ENCODE assay signal across 1 cellular context in the genomic region with DNA sequence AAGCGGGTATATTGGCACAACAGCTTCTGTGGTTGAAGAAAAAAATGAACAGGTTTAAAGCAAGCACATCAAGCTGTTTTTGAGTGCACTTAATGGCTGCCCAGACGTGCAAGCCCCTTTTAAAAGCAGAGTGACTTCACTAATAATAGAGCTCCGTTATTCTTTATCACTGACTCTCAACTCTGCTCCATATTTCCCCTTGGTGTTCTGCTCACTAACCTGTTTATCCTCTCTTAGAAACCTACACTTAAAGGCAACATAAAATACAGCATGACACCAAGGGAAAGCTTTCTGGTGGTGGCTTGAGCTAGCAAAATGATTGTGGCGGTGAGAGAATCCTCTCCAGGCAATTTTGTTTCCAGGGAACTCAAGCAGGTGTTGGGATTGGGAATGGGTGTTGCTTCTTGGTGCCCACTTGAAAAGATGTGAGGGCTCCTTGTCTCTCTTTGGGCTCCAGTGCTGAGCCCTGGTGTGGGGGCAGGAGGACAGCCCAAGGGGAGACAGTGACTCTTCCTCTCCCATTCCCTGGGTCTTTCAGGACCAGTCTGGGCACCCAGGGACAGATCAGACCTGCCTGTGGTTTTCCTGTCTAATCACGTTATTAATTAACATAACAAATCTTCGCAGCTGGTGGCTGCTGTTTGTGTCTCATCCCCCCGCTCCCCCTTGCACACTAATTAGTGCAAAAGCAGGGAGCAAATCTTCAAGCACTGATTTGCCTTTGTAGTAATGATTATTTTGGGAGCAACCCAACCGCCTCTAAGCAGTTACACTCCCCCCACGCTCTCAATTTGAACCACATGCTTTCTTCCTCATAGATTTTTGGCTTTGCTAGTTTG.
TF ChIP-seq lines count a peak whose summit lies in the region.

No MANE protein-coding gene starts in this region.

TF ChIP-seq in SK-N-SH, 30 proteins besides CTCF, POLR2A, EP300 and RAD21 (continued from another document):
- TF ChIP-seq REST (IDR thresholded peaks at IDR 0.05; ENCODE audit: low read depth, low read length) (no peak), RFX5 (IDR thresholded peaks at IDR 0.05; ENCODE audit: low read length) (no peak), FOSL2 (IDR thresholded peaks at IDR 0.05; ENCODE audit: borderline replicate concordance, low read depth) (no peak), GATA2 (CRISPR knock-in tag; IDR thresholded peaks at IDR 0.05) (no peak), SMC3 (IDR thresholded peaks at IDR 0.05; ENCODE audit: low read depth, low read length) (no peak), MEF2A (IDR thresholded peaks at IDR 0.05; ENCODE audit: borderline replicate concordance, low read depth) (no peak), FOXM1 (IDR thresholded peaks at IDR 0.05; ENCODE audit: low read depth) (no peak), RCOR1 (IDR thresholded peaks at IDR 0.05; ENCODE audit: low read length) (no peak), ELF1 (IDR thresholded peaks at IDR 0.05) (no peak), JUND (IDR thresholded peaks at IDR 0.05) (no peak), POLR2AphosphoS5 (IDR thresholded peaks at IDR 0.05; ENCODE audit: low read depth, low read length) (no peak), USF2 (IDR thresholded peaks at IDR 0.05; ENCODE audit: borderline replicate concordance, low read depth, low read length) (no peak), ZBTB33 (IDR thresholded peaks at IDR 0.05; ENCODE audit: borderline replicate concordance, low read depth) (no peak)
